Comparison of ENCODE assay signal across 8 cellular contexts in genomic region chr11:22625448-22626287, GRCh38. TPM values are rescaled to one million over a fixed set of nuclear protein-coding genes. Genes with fewer than 3 reads are reported as not detected.
DNase-seq lines count a peak whose midpoint lies in the region; ATAC-seq and TF ChIP-seq lines count a peak whose summit lies in the region.

TSS of gene FANCF (minus strand) at chr11:22625823. CDS start at chr11:22625810, 13 bp downstream.

- DNase-seq in BE2C (peak; percentile 79), GM19240 (ENCODE audit: insufficient read length, low spot score) (peak; percentile 37), NCI-H526 (lab: John Stamatoyannopoulos, UW) (peak; percentile 98 to 99), coronary artery (ENCODE audit: low spot score) (peak; percentile 96), left colon (peak; percentile 93 to 97)
- DNase-seq in activated CD4-positive, alpha-beta T cell treated with anti-CD3 and anti-CD28 coated beads for 48 hours: peak; percentile 94
- peak; percentile 92 for DNase-seq in stimulated activated CD4-positive, alpha-beta T cell treated with anti-CD3 and anti-CD28 coated beads, Interleukin-1b, Interleukin-23, amount 100 ng/mL, for 48 hours

- H3K27me3 ChIP-seq in BE2C: no peaks in the 10 kb centered on the region

- H3K27ac ChIP-seq in coronary artery: peak within 1 kb of the TSS; percentile 78 to 94

- H3K4me3 ChIP-seq in BE2C (ENCODE audit: low read depth, low read length) (peak within 1 kb of the TSS; percentile 74), coronary artery (peak within 1 kb of the TSS; percentile 95)

- H3K4me1 ChIP-seq in BE2C: no peaks in the 10 kb centered on the region

- TF ChIP-seq CTCF in BE2C (IDR thresholded peaks at IDR 0.05; ENCODE audit: low read depth, low read length): no peak
- TF ChIP-seq CTCF in coronary artery (IDR thresholded peaks at IDR 0.05): no peak

- H3K36me3 ChIP-seq in BE2C: no peaks in the 10 kb centered on the region

- intact Hi-C loops in left colon (cut with DNase I, micrococcal nuclease): no loop called here

- ATAC-seq in HG03460 (IDR thresholded peaks at IDR 0.05; ENCODE audit: unreplicated experiment): peak; percentile 95
- ATAC-seq in left colon: peak; percentile 95

- H3K9me3 ChIP-seq in BE2C: no peaks in the 10 kb centered on the region

RNA-seq across cellular contexts. Expression of gene FANCF, which starts in this region (rescaled TPM):
- 15.8 TPM for polyA plus RNA-seq in BE2C (2012; ENCODE audit: insufficient read depth, insufficient read length, low read depth)
- 10 to 100 TPM; 13.3 to 17.5 TPM for total RNA-seq in left colon

Comparison
In these comparisons a context has a peak if more than half of its experiments do, and no peak if none do; other contexts are left out.
1. Peak in every context shown above with its lines: DNase-seq, ATAC-seq, H3K4me3 ChIP-seq and H3K27ac ChIP-seq.
2. DNase-seq: peak in every context shown above with its lines; median percentile 98 in NCI-H526; 96 in coronary artery; 95 in left colon; 94 in activated CD4-positive, alpha-beta T cell treated with anti-CD3 and anti-CD28 coated beads for 48 hours; 92 in stimulated activated CD4-positive, alpha-beta T cell treated with anti-CD3 and anti-CD28 coated beads, Interleukin-1b, Interleukin-23, amount 100 ng/mL, for 48 hours; 79 in BE2C; 37 in GM19240.